ENCODE assay signal across 8 cellular contexts in the genomic region with DNA sequence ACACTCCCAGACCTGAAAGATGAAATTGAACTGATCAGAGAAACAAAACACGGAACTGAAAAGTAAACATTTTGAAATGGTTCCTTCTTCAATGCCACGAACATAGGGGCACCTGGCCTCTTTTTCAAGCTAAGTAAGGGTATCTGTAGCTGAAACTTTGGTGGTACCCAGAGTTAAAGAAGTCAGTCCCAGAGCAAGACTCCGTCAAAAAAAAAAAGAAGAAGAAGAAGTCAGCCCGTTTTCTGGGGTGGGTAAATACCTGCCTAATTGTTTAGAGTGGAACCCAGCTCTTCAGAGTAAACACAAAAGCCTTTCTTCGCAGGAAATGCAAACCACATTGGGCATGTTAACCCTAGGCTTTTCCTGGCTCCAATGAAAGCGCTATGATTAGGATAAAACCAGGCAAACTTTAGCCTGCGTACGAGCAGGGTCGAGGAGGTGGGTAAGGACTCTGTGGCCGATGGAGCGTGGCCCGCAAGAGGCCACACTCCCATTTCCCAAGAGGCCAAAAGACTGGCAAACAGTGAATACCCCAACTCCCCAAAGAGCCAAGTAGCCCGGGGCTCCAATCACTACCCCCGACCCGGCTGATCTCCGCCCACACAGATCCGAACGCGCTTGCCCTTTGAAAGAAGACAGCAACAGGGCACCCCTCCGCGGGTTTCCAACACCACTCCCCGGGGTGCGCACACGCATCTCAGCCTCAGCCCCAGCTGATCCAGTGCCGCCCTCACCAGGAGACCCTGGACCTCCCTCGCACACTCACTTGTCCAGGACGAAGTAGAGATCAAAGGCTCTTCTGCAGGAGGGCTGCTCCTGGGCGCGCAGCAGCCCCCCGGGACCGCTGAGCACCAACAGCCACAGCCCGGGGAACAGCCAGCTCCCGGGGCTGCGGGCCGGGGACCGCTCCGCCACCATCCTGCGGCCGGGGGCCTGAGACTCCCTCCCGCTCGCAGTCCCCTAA. TPM values are rescaled to one million over a fixed set of nuclear protein-coding genes. Genes with fewer than 3 reads are reported as not detected.
A peak's percentile ranks its signal among the peaks of the same experiment; 100 is the strongest.
DNase-seq lines count a peak whose midpoint lies in the region; ATAC-seq, FAIRE-seq and TF ChIP-seq lines count a peak whose summit lies in the region.

No MANE protein-coding gene starts in this region.

- peaks cover 28% of the 10 kb centered on the region for H3K4me1 ChIP-seq in Panc1 (ENCODE audit: control insufficient read depth, insufficient read depth, low read length)
- peaks cover 2% of the 10 kb centered on the region for H3K4me1 ChIP-seq in parathyroid adenoma

- in situ Hi-C loops in Panc1 (cut with HindIII; ENCODE audit: low pct_unique_long_range_greater_than_20kb, low sequenced_read_pairs): no loop called here

- peak overlapping the region; percentile 90 for H2AFZ ChIP-seq in parathyroid adenoma

- H3K9ac ChIP-seq in parathyroid adenoma: no peak overlapping the region

- H3K4me2 ChIP-seq in parathyroid adenoma (ENCODE audit: low read length): peak overlapping the region; percentile 90

- H3K36me3 ChIP-seq in Panc1 (ENCODE audit: control insufficient read depth, insufficient read depth, low read length): peaks cover 9% of the 10 kb centered on the region
- H3K36me3 ChIP-seq in parathyroid adenoma (ENCODE audit: control insufficient read depth, insufficient read depth, low read length): no peaks in the 10 kb centered on the region

- ATAC-seq in GM18909 (IDR thresholded peaks at IDR 0.05; ENCODE audit: poor library complexity, unreplicated experiment) (peak; percentile 36), HG03108 (IDR thresholded peaks at IDR 0.05; ENCODE audit: unreplicated experiment) (peak; percentile 34), Panc1 (peak; percentile 64)

- BruUV-seq in Panc1 (replicated peaks; lab: Mats Ljungman, UMichigan): no TSS peak

- H3K27me3 ChIP-seq in Panc1 (ENCODE audit: control insufficient read depth, insufficient read depth, low read length) (no peaks in the 10 kb centered on the region), parathyroid adenoma (ENCODE audit: control insufficient read depth, insufficient read depth, low read length) (no peaks in the 10 kb centered on the region)

- H3K9me3 ChIP-seq in Panc1 (ENCODE audit: control insufficient read depth, insufficient read depth, low read depth, low read length): no peaks in the 10 kb centered on the region
- H3K9me3 ChIP-seq in parathyroid adenoma (ENCODE audit: control insufficient read depth, low read length): no peaks in the 10 kb centered on the region

- peak; percentile 12 for TF ChIP-seq CTCF in AG04449 (IDR thresholded peaks at IDR 0.05; ENCODE audit: insufficient read depth, low read length, missing control alignments)
- no peak for TF ChIP-seq CTCF in Panc1 (IDR thresholded peaks at IDR 0.05)
- no peak for TF ChIP-seq CTCF in parathyroid adenoma (IDR thresholded peaks at IDR 0.05)

- POLR2A ChIA-PET in AG04449 (lab: Yijun Ruan, JAX) (interaction anchor here (0.7 to 1.9 kb wide), 6 partner anchors 19 to 194 kb away, joined by 3 to 10 read pairs (median 4); partner anchors contain the start of gene FGF5), Panc1 (lab: Charles Lee) (interaction anchor here (0.7 kb wide), 2 partner anchors 29 to 56 kb away, joined by 3 read pairs; no protein-coding TSS in a partner anchor)

- intact Hi-C loops in Panc1 (cut with micrococcal nuclease; ENCODE audit: unreplicated experiment): loop anchor here (5.0 kb wide), 1 partner anchor 110 kb away; no protein-coding TSS in a partner anchor

- no peak for DNase-seq in AG04449 (ENCODE audit: low read depth, low spot score)
- DNase-seq in Panc1 (ENCODE audit: low read depth, low spot score): no peak
- DNase-seq in activated effector memory CD4-positive, alpha-beta T cell treated with anti-CD3 and anti-CD28 coated beads, Interleukin-2, amount 50 U/mL, for 16 hours: peak; percentile 87
- DNase-seq in globus pallidus (ENCODE audit: low spot score): peak; percentile 8
- DNase-seq in frontal cortex (ENCODE audit: low spot score in 2 of 2): no peak

- CTCF ChIA-PET in AG04449 (lab: Yijun Ruan, JAX): interaction anchor here (0.8 to 3.4 kb wide), 6 partner anchors 15 to 154 kb away, joined by 3 to 19 read pairs (median 4); no protein-coding TSS in a partner anchor
- CTCF ChIA-PET in Panc1 (lab: Charles Lee): no interaction called here

- no peak for FAIRE-seq in frontal cortex (lab: Jason Lieb, UNC)

- H3K27ac ChIP-seq in Panc1 (ENCODE audit: low read length): peak overlapping the region; percentile 74
- H3K27ac ChIP-seq in parathyroid adenoma: peak overlapping the region; percentile 72

- peak overlapping the region; percentile 82 for H3K4me3 ChIP-seq in AG04449 (ENCODE audit: low read depth, low read length)
- H3K4me3 ChIP-seq in Panc1 (ENCODE audit: low read depth in 2 of 2, low read length in 2 of 2): peak overlapping the region; percentile 85 to 93
- peak overlapping the region; percentile 92 for H3K4me3 ChIP-seq in parathyroid adenoma (ENCODE audit: low read depth, low read length)

- no peaks in the 10 kb centered on the region for H3K79me2 ChIP-seq in parathyroid adenoma

RNA-seq across cellular contexts. Expression of gene ANTXR2, which starts 1.1 kb away (rescaled TPM):
- total RNA-seq in Panc1 (2021; ENCODE audit: unreplicated experiment) (27.8 TPM), frontal cortex (12.6 TPM)
- 14.8 TPM for polyA plus RNA-seq in Panc1 (2012; ENCODE audit: insufficient read length)

Comparison
In these comparisons a context has a peak if more than half of its experiments do, and no peak if none do; other contexts are left out.
1. DNase-seq: peak in activated effector memory CD4-positive, alpha-beta T cell treated with anti-CD3 and anti-CD28 coated beads, Interleukin-2, amount 50 U/mL, for 16 hours (single experiment) and globus pallidus (single experiment); none in AG04449 (single experiment), Panc1 (single experiment) and frontal cortex (0 of 2).
2. Peak in every context shown above with its lines, with median percentiles within 50 percentile points of each other: H3K4me3 ChIP-seq and ATAC-seq.